In the genomic region with DNA sequence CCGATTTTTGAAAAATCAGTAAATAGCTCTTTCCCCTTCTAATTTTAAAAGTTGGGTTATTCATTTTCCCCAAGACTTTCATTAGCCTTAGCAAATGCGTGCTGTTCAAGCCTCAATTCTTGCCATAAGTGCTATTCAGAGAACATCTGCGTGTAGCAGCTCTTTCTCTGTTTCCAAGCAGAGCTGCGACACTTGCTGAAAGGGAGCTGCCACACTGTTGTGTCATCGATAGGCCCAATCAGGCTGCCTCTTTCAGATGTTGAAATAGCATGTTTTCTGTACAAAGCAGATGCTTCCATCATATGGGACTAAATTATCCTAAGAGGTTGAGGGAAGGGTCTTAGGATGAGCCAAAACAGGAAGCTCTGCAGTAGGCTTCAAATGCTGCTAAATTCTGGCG, we compare ENCODE assay signal across 31 cellular contexts.
"Had no signal": no experiment of that assay in that cellular context is flagged by ENCODE, and none has a peak within 500 bp of the region (broad histone marks: within the 10 kb centered on the region; RNA-seq: fewer than 3 reads in every experiment).

No MANE protein-coding gene starts in this region.

- DNase-seq: activated B cell treated with CpG ODN at 0.5 μM for 24 hours; activated CD4-positive, alpha-beta T cell treated with anti-CD3 and anti-CD28 coated beads for 48 hours; activated CD4-positive, alpha-beta T cell treated with anti-CD3 and anti-CD28 coated beads, Interleukin-2, amount 50 U/mL, for 1 hour; activated CD4-positive, alpha-beta T cell treated with anti-CD3 and anti-CD28 coated beads, Interleukin-2, amount 50 U/mL, for 48 hours; activated CD8-positive, alpha-beta memory T cell treated with anti-CD3 and anti-CD28 coated beads for 24 hours; activated CD8-positive, alpha-beta T cell treated with anti-CD3 and anti-CD28 coated beads for 36 hours; activated effector memory CD4-positive, alpha-beta T cell treated with Interleukin-2 at 50 U/mL for 16 hours; activated gamma-delta T cell treated with Interleukin-2 at 50 U/mL for 16 hours; activated naive CD4-positive, alpha-beta T cell treated with anti-CD3 and anti-CD28 coated beads, Interleukin-2, amount 50 U/mL, for 16 hours; activated naive CD4-positive, alpha-beta T cell treated with Interleukin-2 at 50 U/mL for 16 hours; activated T-cell treated with anti-CD3 and anti-CD28 coated beads, Interleukin-2, amount 50 U/mL, for 4 hours; amniotic stem cell; caudate nucleus; cortex of kidney; dermis blood vessel endothelial cell; effector CD8-positive, alpha-beta T cell; foreskin fibroblast; gastrocnemius medialis; glutamatergic neuron; heart left ventricle; T-helper 1 cell; T-helper 17 cell; T1000; WERI-Rb-1 had no signal

- H3K27ac Mint-ChIP-seq: activated B cell treated with CpG ODN at 0.5 μM for 24 hours; activated CD8-positive, alpha-beta T cell treated with anti-CD3 and anti-CD28 coated beads for 36 hours; activated naive CD8-positive, alpha-beta T cell; activated T-helper 17 cell treated with anti-CD3 and anti-CD28 coated beads, Interleukin-2, amount 50 U/mL, for 72 hours; T-helper 17 cell; T-helper 2 cell treated with Interferon-gamma antibody and Interleukin-4, amounts not matched to agents 5 μg/mL and 100 μg/mL, for 36 hours had no signal

- H3K36me3 Mint-ChIP-seq: activated naive CD8-positive, alpha-beta T cell had no signal

- H3K27me3 Mint-ChIP-seq: activated B cell treated with CpG ODN at 0.5 μM for 24 hours; activated CD8-positive, alpha-beta T cell treated with anti-CD3 and anti-CD28 coated beads for 36 hours; activated naive CD8-positive, alpha-beta T cell; activated T-helper 17 cell treated with anti-CD3 and anti-CD28 coated beads, Interleukin-2, amount 50 U/mL, for 72 hours; T-helper 17 cell had no signal

- H3K27me3 ChIP-seq: gastrocnemius medialis, heart left ventricle had no signal

- H3K4me3 Mint-ChIP-seq: activated B cell treated with CpG ODN at 0.5 μM for 24 hours; activated CD8-positive, alpha-beta T cell treated with anti-CD3 and anti-CD28 coated beads for 36 hours; activated naive CD8-positive, alpha-beta T cell; activated T-cell treated with anti-CD3 and anti-CD28 coated beads, Interleukin-2, amount 50 U/mL, for 4 hours; activated T-helper 17 cell treated with anti-CD3 and anti-CD28 coated beads, Interleukin-2, amount 50 U/mL, for 72 hours; T-helper 17 cell; T-helper 2 cell treated with Interferon-gamma antibody and Interleukin-4, amounts not matched to agents 5 μg/mL and 100 μg/mL, for 36 hours had no signal

- H3K9me3 ChIP-seq: gastrocnemius medialis, heart left ventricle had no signal

- H3K4me1 Mint-ChIP-seq: activated B cell treated with CpG ODN at 0.5 μM for 24 hours; activated T-helper 17 cell treated with anti-CD3 and anti-CD28 coated beads, Interleukin-2, amount 50 U/mL, for 72 hours; T-helper 17 cell had no signal

- H3K4me3 ChIP-seq: gastrocnemius medialis, heart left ventricle had no signal

- H3K27ac ChIP-seq: gastrocnemius medialis, heart left ventricle, WERI-Rb-1 had no signal

- FAIRE-seq: astrocyte, colon, endometrium, endothelial cell of umbilical vein had no signal

- H3K36me3 ChIP-seq: gastrocnemius medialis, heart left ventricle, WERI-Rb-1 had no signal

- H3K9me3 Mint-ChIP-seq: activated CD8-positive, alpha-beta T cell treated with anti-CD3 and anti-CD28 coated beads for 36 hours; T-helper 2 cell treated with Interferon-gamma antibody and Interleukin-4, amounts not matched to agents 5 μg/mL and 100 μg/mL, for 36 hours had no signal

- H3K4me1 ChIP-seq: gastrocnemius medialis, heart left ventricle had no signal
